In the genomic region with DNA sequence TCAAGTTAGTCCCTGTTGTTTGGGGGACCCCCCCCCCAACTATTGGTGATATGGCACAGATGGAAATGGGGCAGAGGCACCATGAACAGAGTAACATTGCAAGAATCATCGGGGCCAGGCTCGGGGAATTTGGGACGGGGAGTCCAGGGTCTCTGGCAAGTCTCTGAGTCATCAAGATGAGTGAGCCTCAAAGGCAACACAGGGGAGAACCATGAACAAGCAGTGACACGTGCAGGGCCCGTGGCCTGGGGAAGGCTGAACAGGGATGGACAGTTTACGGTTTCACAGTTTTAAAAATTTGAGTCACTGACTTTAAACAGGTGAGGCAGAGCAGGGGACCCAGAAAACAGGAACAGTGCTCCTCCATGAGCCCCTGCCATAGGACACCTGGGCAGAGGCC, we compare ENCODE assay signal across 2 cellular contexts.
TF ChIP-seq lines count a peak whose summit lies in the region.

No MANE protein-coding gene starts in this region.

TF ChIP-seq in HCT116, 20 proteins besides CTCF, POLR2A, EP300 and RAD21:
- TF ChIP-seq ELF1 (IDR thresholded peaks at IDR 0.05; ENCODE audit: borderline replicate concordance, low read depth), result no peak
- TF ChIP-seq CBX3 (IDR thresholded peaks at IDR 0.05; ENCODE audit: low read depth), result no peak
- no peak for TF ChIP-seq EZH2 (IDR thresholded peaks at IDR 0.05)
- TF ChIP-seq TCF7L2 (IDR thresholded peaks at IDR 0.05; ENCODE audit: borderline replicate concordance, extremely low read depth, insufficient read depth, insufficient read length), result no peak
- TF ChIP-seq REST (IDR thresholded peaks at IDR 0.05; ENCODE audit: low read depth), result no peak
- TF ChIP-seq, protein P1, sequence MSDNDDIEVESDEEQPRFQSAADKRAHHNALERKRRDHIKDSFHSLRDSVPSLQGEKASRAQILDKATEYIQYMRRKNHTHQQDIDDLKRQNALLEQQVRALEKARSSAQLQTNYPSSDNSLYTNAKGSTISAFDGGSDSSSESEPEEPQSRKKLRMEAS (IDR thresholded peaks at IDR 0.05), result no peak
- no peak for TF ChIP-seq CEBPB (IDR thresholded peaks at IDR 0.05; ENCODE audit: low read depth)
- no peak for TF ChIP-seq SRF (IDR thresholded peaks at IDR 0.05; ENCODE audit: low read depth)
TF ChIP-seq in HCT116: peak in this region for 0.

TF ChIP-seq in H1, 55 proteins besides CTCF, POLR2A, EP300 and RAD21:
- TF ChIP-seq CEBPB (IDR thresholded peaks at IDR 0.05; ENCODE audit: low read depth, low read length) (no peak), KDM4A (IDR thresholded peaks at IDR 0.05; ENCODE audit: low read depth, low read length, severe bottlenecking) (no peak), CHD1 (IDR thresholded peaks at IDR 0.05; ENCODE audit: low read depth, low read length) (no peak), TCF12 (IDR thresholded peaks at IDR 0.05; ENCODE audit: low read depth, low read length) (no peak), SIN3A (conservative IDR thresholded peaks at IDR 0.05 in 1 of 2, IDR thresholded peaks at IDR 0.05 in 1 of 2; ENCODE audit: low read depth in 1 of 2, low read length in 2 of 2) (no peak), GTF2F1 (IDR thresholded peaks at IDR 0.05; ENCODE audit: borderline replicate concordance, low read depth, low read length) (no peak), HDAC6 (IDR thresholded peaks at IDR 0.05; ENCODE audit: low read depth, low read length) (no peak), KDM5A (IDR thresholded peaks at IDR 0.05; ENCODE audit: low read length) (no peak), SP2 (IDR thresholded peaks at IDR 0.05; ENCODE audit: low read length) (no peak), PHF8 (conservative IDR thresholded peaks at IDR 0.05; ENCODE audit: low read depth, low read length) (no peak), ATF2 (IDR thresholded peaks at IDR 0.05; ENCODE audit: low read length) (no peak), SIRT6 (IDR thresholded peaks at IDR 0.05; ENCODE audit: low read length) (no peak), SRF (IDR thresholded peaks at IDR 0.05; ENCODE audit: low read depth, low read length) (no peak), JUND (IDR thresholded peaks at IDR 0.05; ENCODE audit: low read length) (no peak)
- TF ChIP-seq, protein P2, sequence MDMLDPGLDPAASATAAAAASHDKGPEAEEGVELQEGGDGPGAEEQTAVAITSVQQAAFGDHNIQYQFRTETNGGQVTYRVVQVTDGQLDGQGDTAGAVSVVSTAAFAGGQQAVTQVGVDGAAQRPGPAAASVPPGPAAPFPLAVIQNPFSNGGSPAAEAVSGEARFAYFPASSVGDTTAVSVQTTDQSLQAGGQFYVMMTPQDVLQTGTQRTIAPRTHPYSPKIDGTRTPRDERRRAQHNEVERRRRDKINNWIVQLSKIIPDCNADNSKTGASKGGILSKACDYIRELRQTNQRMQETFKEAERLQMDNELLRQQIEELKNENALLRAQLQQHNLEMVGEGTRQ (IDR thresholded peaks at IDR 0.05; ENCODE audit: low read length), result no peak
- TF ChIP-seq, protein P1 (IDR thresholded peaks at IDR 0.05), result no peak
- TF ChIP-seq, protein P3, sequence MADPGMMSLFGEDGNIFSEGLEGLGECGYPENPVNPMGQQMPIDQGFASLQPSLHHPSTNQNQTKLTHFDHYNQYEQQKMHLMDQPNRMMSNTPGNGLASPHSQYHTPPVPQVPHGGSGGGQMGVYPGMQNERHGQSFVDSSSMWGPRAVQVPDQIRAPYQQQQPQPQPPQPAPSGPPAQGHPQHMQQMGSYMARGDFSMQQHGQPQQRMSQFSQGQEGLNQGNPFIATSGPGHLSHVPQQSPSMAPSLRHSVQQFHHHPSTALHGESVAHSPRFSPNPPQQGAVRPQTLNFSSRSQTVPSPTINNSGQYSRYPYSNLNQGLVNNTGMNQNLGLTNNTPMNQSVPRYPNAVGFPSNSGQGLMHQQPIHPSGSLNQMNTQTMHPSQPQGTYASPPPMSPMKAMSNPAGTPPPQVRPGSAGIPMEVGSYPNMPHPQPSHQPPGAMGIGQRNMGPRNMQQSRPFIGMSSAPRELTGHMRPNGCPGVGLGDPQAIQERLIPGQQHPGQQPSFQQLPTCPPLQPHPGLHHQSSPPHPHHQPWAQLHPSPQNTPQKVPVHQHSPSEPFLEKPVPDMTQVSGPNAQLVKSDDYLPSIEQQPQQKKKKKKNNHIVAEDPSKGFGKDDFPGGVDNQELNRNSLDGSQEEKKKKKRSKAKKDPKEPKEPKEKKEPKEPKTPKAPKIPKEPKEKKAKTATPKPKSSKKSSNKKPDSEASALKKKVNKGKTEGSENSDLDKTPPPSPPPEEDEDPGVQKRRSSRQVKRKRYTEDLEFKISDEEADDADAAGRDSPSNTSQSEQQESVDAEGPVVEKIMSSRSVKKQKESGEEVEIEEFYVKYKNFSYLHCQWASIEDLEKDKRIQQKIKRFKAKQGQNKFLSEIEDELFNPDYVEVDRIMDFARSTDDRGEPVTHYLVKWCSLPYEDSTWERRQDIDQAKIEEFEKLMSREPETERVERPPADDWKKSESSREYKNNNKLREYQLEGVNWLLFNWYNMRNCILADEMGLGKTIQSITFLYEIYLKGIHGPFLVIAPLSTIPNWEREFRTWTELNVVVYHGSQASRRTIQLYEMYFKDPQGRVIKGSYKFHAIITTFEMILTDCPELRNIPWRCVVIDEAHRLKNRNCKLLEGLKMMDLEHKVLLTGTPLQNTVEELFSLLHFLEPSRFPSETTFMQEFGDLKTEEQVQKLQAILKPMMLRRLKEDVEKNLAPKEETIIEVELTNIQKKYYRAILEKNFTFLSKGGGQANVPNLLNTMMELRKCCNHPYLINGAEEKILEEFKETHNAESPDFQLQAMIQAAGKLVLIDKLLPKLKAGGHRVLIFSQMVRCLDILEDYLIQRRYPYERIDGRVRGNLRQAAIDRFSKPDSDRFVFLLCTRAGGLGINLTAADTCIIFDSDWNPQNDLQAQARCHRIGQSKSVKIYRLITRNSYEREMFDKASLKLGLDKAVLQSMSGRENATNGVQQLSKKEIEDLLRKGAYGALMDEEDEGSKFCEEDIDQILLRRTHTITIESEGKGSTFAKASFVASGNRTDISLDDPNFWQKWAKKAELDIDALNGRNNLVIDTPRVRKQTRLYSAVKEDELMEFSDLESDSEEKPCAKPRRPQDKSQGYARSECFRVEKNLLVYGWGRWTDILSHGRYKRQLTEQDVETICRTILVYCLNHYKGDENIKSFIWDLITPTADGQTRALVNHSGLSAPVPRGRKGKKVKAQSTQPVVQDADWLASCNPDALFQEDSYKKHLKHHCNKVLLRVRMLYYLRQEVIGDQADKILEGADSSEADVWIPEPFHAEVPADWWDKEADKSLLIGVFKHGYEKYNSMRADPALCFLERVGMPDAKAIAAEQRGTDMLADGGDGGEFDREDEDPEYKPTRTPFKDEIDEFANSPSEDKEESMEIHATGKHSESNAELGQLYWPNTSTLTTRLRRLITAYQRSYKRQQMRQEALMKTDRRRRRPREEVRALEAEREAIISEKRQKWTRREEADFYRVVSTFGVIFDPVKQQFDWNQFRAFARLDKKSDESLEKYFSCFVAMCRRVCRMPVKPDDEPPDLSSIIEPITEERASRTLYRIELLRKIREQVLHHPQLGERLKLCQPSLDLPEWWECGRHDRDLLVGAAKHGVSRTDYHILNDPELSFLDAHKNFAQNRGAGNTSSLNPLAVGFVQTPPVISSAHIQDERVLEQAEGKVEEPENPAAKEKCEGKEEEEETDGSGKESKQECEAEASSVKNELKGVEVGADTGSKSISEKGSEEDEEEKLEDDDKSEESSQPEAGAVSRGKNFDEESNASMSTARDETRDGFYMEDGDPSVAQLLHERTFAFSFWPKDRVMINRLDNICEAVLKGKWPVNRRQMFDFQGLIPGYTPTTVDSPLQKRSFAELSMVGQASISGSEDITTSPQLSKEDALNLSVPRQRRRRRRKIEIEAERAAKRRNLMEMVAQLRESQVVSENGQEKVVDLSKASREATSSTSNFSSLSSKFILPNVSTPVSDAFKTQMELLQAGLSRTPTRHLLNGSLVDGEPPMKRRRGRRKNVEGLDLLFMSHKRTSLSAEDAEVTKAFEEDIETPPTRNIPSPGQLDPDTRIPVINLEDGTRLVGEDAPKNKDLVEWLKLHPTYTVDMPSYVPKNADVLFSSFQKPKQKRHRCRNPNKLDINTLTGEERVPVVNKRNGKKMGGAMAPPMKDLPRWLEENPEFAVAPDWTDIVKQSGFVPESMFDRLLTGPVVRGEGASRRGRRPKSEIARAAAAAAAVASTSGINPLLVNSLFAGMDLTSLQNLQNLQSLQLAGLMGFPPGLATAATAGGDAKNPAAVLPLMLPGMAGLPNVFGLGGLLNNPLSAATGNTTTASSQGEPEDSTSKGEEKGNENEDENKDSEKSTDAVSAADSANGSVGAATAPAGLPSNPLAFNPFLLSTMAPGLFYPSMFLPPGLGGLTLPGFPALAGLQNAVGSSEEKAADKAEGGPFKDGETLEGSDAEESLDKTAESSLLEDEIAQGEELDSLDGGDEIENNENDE (IDR thresholded peaks at IDR 0.05; ENCODE audit: insufficient replicate concordance, low read length), result no peak
TF ChIP-seq in H1: peak in this region for 0.
